ENCODE assay signal across 15 cellular contexts in genomic region chr6:45002390-45002789, GRCh38.
A peak's percentile ranks its signal among the peaks of the same experiment; 100 is the strongest.
DNase-seq lines count a peak whose midpoint lies in the region; ATAC-seq and TF ChIP-seq lines count a peak whose summit lies in the region.
"Had no signal": no experiment of that assay in that cellular context is flagged by ENCODE, and none has a peak within 500 bp of the region (broad histone marks: within the 10 kb centered on the region; RNA-seq: fewer than 3 reads in every experiment).

No MANE protein-coding gene starts in this region.

- TF ChIP-seq POLR2A in vagina (IDR thresholded peaks at IDR 0.05), result no peak

- intact Hi-C loops in naive thymus-derived CD4-positive, alpha-beta T cell (cut with micrococcal nuclease), result loop anchor here (5.0 to 10.0 kb wide), 4 partner anchors 155 to 1012 kb away; partner anchors contain the start of genes CLIC5 (in 1 of the 2) and SUPT3H (in 1 of the 2)
- intact Hi-C loops in vagina (cut with DNase I), result no loop called here

- peaks cover 0 to 5% (median 0%) of the 10 kb centered on the region in 11 donors for H3K9me3 Mint-ChIP-seq in naive thymus-derived CD4-positive, alpha-beta T cell

- no peak overlapping the region for H3K27ac ChIP-seq in naive thymus-derived CD4-positive, alpha-beta T cell (ENCODE audit: low read depth, low read length)
- no peak overlapping the region for H3K27ac ChIP-seq in vagina
- H3K27ac ChIP-seq: BLaER1, GM23248, neutrophil, RWPE1 had no signal

- no peaks in the 10 kb centered on the region for H3K27me3 ChIP-seq in Loucy (ENCODE audit: insufficient read depth, low read length, poor library complexity, severe bottlenecking)
- no peaks in the 10 kb centered on the region for H3K27me3 ChIP-seq in adipocyte (replicated peaks; ENCODE audit: control insufficient read depth, insufficient read depth, low read length)
- H3K27me3 ChIP-seq in naive thymus-derived CD4-positive, alpha-beta T cell (ENCODE audit: control insufficient read depth in 2 of 2, insufficient read depth in 2 of 2, low read length in 2 of 2), result no peaks in the 10 kb centered on the region
- H3K27me3 ChIP-seq in vagina, result no peaks in the 10 kb centered on the region
- H3K27me3 ChIP-seq: BLaER1, neutrophil had no signal

- DNase-seq in EL (peak; percentile 1), adipocyte (ENCODE audit: low read depth) (peak; percentile 54), NCI-H82 (lab: John Stamatoyannopoulos, UW) (no peak), vagina (ENCODE audit: extremely low spot score in 2 of 2) (no peak)
- no peak for DNase-seq in naive thymus-derived CD4-positive, alpha-beta T cell
- DNase-seq: activated CD4-positive, CD25-positive, alpha-beta regulatory T cell; amygdala; DMS79 treated with DMSO at 0.1 percent for 48 hours; GM23248; NCI-H748 treated with DMSO at 0.1 percent for 48 hours had no signal

- no peaks in the 10 kb centered on the region for H4K20me1 ChIP-seq in Loucy (ENCODE audit: insufficient read depth, low read length, poor library complexity, severe bottlenecking)
- H4K20me1 ChIP-seq: BLaER1 had no signal

- peak overlapping the region in 6 of 9 donors; percentile 34 to 87 (median 56) for H3K27ac Mint-ChIP-seq in naive thymus-derived CD4-positive, alpha-beta T cell

- POLR2A ChIA-PET in naive thymus-derived CD4-positive, alpha-beta T cell (lab: Charles Lee), result no interaction called here

- no peaks in the 10 kb centered on the region for H3K27me3 Mint-ChIP-seq in naive thymus-derived CD4-positive, alpha-beta T cell

- H3K79me2 ChIP-seq in Loucy (ENCODE audit: insufficient read depth, low read length), result no peaks in the 10 kb centered on the region

- TF ChIP-seq CTCF in Loucy (conservative IDR thresholded peaks at IDR 0.05; ENCODE audit: low read length) (no peak), vagina (IDR thresholded peaks at IDR 0.05) (no peak)

- CTCF ChIA-PET in naive thymus-derived CD4-positive, alpha-beta T cell (lab: Charles Lee), result no interaction called here

- H3K4me1 ChIP-seq in Loucy (ENCODE audit: insufficient read depth, low read length, poor library complexity, severe bottlenecking) (peaks cover 29% of the 10 kb centered on the region), adipocyte (ENCODE audit: control insufficient read depth, insufficient read depth, low read length) (no peaks in the 10 kb centered on the region), vagina (no peaks in the 10 kb centered on the region)
- peaks cover 4 to 7% of the 10 kb centered on the region in 2 donors for H3K4me1 ChIP-seq in naive thymus-derived CD4-positive, alpha-beta T cell (ENCODE audit: control insufficient read depth in 2 of 2, insufficient read depth in 2 of 2, low read length in 2 of 2)
- H3K4me1 ChIP-seq: BLaER1 had no signal

- peaks cover 7 to 43% (median 26%) of the 10 kb centered on the region in 7 donors for H3K4me1 Mint-ChIP-seq in naive thymus-derived CD4-positive, alpha-beta T cell

- H3K4me3 Mint-ChIP-seq in naive thymus-derived CD4-positive, alpha-beta T cell, result peak overlapping the region in 1 of 10 donors; percentile 47

- H3K9ac ChIP-seq in Loucy (ENCODE audit: low read depth, low read length, poor library complexity, severe bottlenecking) (peak overlapping the region; percentile 67), adipocyte (ENCODE audit: low read length) (no peak overlapping the region)
- H3K9ac ChIP-seq: BLaER1, GM23248 had no signal

- H3K4me3 ChIP-seq in Loucy (ENCODE audit: low read length, poor library complexity, severe bottlenecking) (no peak overlapping the region), adipocyte (ENCODE audit: low read length) (no peak overlapping the region), vagina (no peak overlapping the region)
- H3K4me3 ChIP-seq in naive thymus-derived CD4-positive, alpha-beta T cell (ENCODE audit: low read length), result no peak overlapping the region
- H3K4me3 ChIP-seq: BLaER1, GM23248 had no signal

- H3K9me2 ChIP-seq in Loucy (replicated peaks; ENCODE audit: low read depth, low read length), result no peaks in the 10 kb centered on the region

- H3K36me3 ChIP-seq in Loucy (ENCODE audit: insufficient read depth, low read length) (no peaks in the 10 kb centered on the region), adipocyte (ENCODE audit: control insufficient read depth, insufficient read depth, low read length, severe bottlenecking) (no peaks in the 10 kb centered on the region), vagina (no peaks in the 10 kb centered on the region)
- H3K36me3 ChIP-seq in naive thymus-derived CD4-positive, alpha-beta T cell (ENCODE audit: control insufficient read depth in 2 of 3, insufficient read depth in 3 of 3, low read length in 3 of 3), result no peaks in the 10 kb centered on the region
- H3K36me3 ChIP-seq: BLaER1, neutrophil had no signal

- H3F3A ChIP-seq in Loucy (ENCODE audit: low read depth), result peaks cover 4% of the 10 kb centered on the region; the same call in 1 of the 2 replicates

- no peak for ATAC-seq in naive thymus-derived CD4-positive, alpha-beta T cell
- ATAC-seq in HG02970 (IDR thresholded peaks at IDR 0.05; ENCODE audit: low FRiP score, unreplicated experiment), result no peak

- H3K36me3 Mint-ChIP-seq in naive thymus-derived CD4-positive, alpha-beta T cell, result peaks cover 0 to 20% (median 5%) of the 10 kb centered on the region in 5 donors

- H2AFZ ChIP-seq in Loucy (ENCODE audit: low read length), result no peak overlapping the region; the same call in 1 of the 2 replicates
- H2AFZ ChIP-seq: GM23248 had no signal

- H3K4me2 ChIP-seq in Loucy (ENCODE audit: low read depth, low read length, poor library complexity, severe bottlenecking), result peak overlapping the region; percentile 60
- H3K4me2 ChIP-seq: BLaER1 had no signal

- H3K9me3 ChIP-seq in Loucy (ENCODE audit: insufficient read depth, low read depth, low read length) (no peaks in the 10 kb centered on the region), adipocyte (ENCODE audit: control insufficient read depth, low read length) (no peaks in the 10 kb centered on the region), vagina (no peaks in the 10 kb centered on the region)
- H3K9me3 ChIP-seq in naive thymus-derived CD4-positive, alpha-beta T cell (ENCODE audit: control insufficient read depth in 2 of 3, low read length in 3 of 3), result no peaks in the 10 kb centered on the region
- H3K9me3 ChIP-seq: BLaER1, neutrophil had no signal

Comparison
In these comparisons a context has a peak if more than half of its experiments do, and no peak if none do; other contexts are left out.
1. DNase-seq: peak in EL (single experiment) and adipocyte (single experiment); none in naive thymus-derived CD4-positive, alpha-beta T cell (0 of 9), NCI-H82 (single experiment) and vagina (0 of 2).